Comparison of ENCODE assay signal across 34 cellular contexts in genomic region chr5:144418719-144419118, GRCh38.
"Had no signal": no experiment of that assay in that cellular context is flagged by ENCODE, and none has a peak within 500 bp of the region (broad histone marks: within the 10 kb centered on the region; RNA-seq: fewer than 3 reads in every experiment).

No MANE protein-coding gene starts in this region.

- H3K4me2 ChIP-seq: KMS-11 had no signal

- H3K9ac ChIP-seq: KMS-11 had no signal

- H3K27ac ChIP-seq: KMS-11 had no signal

- H3K4me3 ChIP-seq: MG63 had no signal

- H3K36me3 ChIP-seq: MG63 had no signal

- H3K9me3 ChIP-seq: MG63 had no signal

- H3K27me3 ChIP-seq: MG63 had no signal

- DNase-seq: Karpas-422, Kasumi-1, KG1, MG63, MM.1S, MV-4-11, NCI-H1048, NCI-H1092, NCI-H1092 treated with DMSO at 0.1 percent for 48 hours, NCI-H1105, NCI-H1105 treated with DMSO at 0.1 percent for 48 hours, NCI-H1417, NCI-H1417 treated with DMSO at 0.1 percent for 48 hours, NCI-H1436, NCI-H1436 treated with DMSO at 0.1 percent for 48 hours, NCI-H146, NCI-H1694, NCI-H1694 treated with DMSO at 0.1 percent for 48 hours, NCI-H187, NCI-H187 treated with DMSO at 0.1 percent for 48 hours, NCI-H1930, NCI-H2029, NCI-H2029 treated with DMSO at 0.1 percent for 48 hours, NCI-H2081, NCI-H2081 treated with DMSO at 0.1 percent for 48 hours, NCI-H2107, NCI-H2171, NCI-H2171 treated with DMSO at 0.1 percent for 48 hours, NCI-H2227 treated with DMSO at 0.1 percent for 48 hours, NCI-H226, NCI-H345, NCI-H446, NCI-H446 treated with DMSO at 0.1 percent for 48 hours had no signal
